ENCODE assay signal across 18 cellular contexts in genomic region chr10:86690657-86691084, GRCh38. TPM values are rescaled to one million over a fixed set of nuclear protein-coding genes. Genes with fewer than 3 reads are reported as not detected.
"Had no signal": no experiment of that assay in that cellular context is flagged by ENCODE, and none has a peak within 500 bp of the region (broad histone marks: within the 10 kb centered on the region; RNA-seq: fewer than 3 reads in every experiment).

No MANE protein-coding gene starts in this region.

- DNase-seq: activated CD4-positive, alpha-beta T cell treated with anti-CD3 and anti-CD28 coated beads, Interleukin-2, amount 50 U/mL, for 4 hours; activated effector memory CD4-positive, alpha-beta T cell treated with Interleukin-2 at 50 U/mL for 16 hours; activated T-cell treated with anti-CD3 and anti-CD28 coated beads, Interleukin-2, amount 50 U/mL, for 24 hours; amygdala; hypothalamus; midbrain; naive B cell; stimulated activated CD4-positive, alpha-beta T cell treated with anti-CD3 and anti-CD28 coated beads, Interleukin-12 subunit alpha, Interleukin-12 subunit beta, amount 100 ng/mL, for 4 hours; stimulated activated naive CD4-positive, alpha-beta T cell treated with Interleukin-2 at 50 U/mL for 16 hours had no signal

- H3K9me3 Mint-ChIP-seq: activated naive CD4-positive, alpha-beta T cell treated with anti-CD3 and anti-CD28 coated beads, Interleukin-2, amount 50 U/mL, for 72 hours; activated T-cell treated with anti-CD3 and anti-CD28 coated beads, Interleukin-2, amount 50 U/mL, for 24 hours; naive B cell had no signal

- H3K27ac Mint-ChIP-seq: activated T-cell treated with anti-CD3 and anti-CD28 coated beads, Interleukin-2, amount 50 U/mL, for 24 hours; naive B cell had no signal

- H3K36me3 Mint-ChIP-seq: activated naive CD4-positive, alpha-beta T cell treated with anti-CD3 and anti-CD28 coated beads, Interleukin-2, amount 50 U/mL, for 72 hours; naive B cell had no signal

- H3K27me3 Mint-ChIP-seq: activated T-cell treated with anti-CD3 and anti-CD28 coated beads, Interleukin-2, amount 50 U/mL, for 24 hours had no signal

- H3K4me3 Mint-ChIP-seq: activated T-cell treated with anti-CD3 and anti-CD28 coated beads, Interleukin-2, amount 50 U/mL, for 24 hours had no signal

- ATAC-seq: activated naive CD4-positive, alpha-beta T cell treated with anti-CD3 and anti-CD28 coated beads, Interleukin-2, amount 50 U/mL, for 72 hours; sciatic nerve had no signal

- H3K4me3 ChIP-seq: lung had no signal

RNA-seq across cellular contexts. Expression of gene OPN4, which starts 36.3 kb away (rescaled TPM):
- total RNA-seq: activated naive CD4-positive, alpha-beta T cell treated with anti-CD3 and anti-CD28 coated beads, Interleukin-2, amount 50 U/mL, for 72 hours; fibroblast of lung; frontal cortex; posterior vena cava; T-helper 2 cell treated with Interferon-gamma antibody and Interleukin-4, amounts not matched to agents 100 ng/mL and 5 ng/mL, for 36 hours; temporal lobe; ureter had no signal
- polyA plus RNA-seq: fibroblast of lung, lung had no signal
